Comparison of ENCODE assay signal across 26 cellular contexts in the genomic region with DNA sequence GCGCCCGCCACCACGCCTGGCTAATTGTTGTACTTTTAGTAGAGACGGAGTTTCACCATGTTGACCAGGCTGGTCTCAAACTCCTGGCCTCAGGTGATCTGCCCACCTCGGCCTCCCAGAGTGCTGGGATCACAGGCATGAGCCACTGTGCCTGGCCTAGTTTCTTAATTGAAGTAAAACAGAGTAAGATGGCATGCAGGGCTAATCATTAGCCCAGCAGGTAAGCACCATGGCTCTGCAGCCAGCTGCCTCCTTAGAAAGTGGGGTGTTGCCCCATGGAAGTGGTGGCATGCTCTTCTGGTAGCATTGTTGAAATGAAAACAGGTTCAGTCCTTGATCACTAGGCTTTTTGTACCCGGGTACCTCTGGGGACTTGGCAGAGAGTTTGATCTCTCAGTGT.
"Had no signal": no experiment of that assay in that cellular context is flagged by ENCODE, and none has a peak within 500 bp of the region (broad histone marks: within the 10 kb centered on the region; RNA-seq: fewer than 3 reads in every experiment).

No MANE protein-coding gene starts in this region.

- ATAC-seq: effector memory CD8-positive, alpha-beta T cell; natural killer cell treated with Interleukin-12 subunit alpha and Interleukin-12 subunit beta and Interleukin-15 and Interleukin-18, amount 100 ng/mL, for 72 hours; sciatic nerve; stimulated activated naive B cell treated with anti-CD40 and anti-IgM and Interleukin-4, amounts not matched to agents 10 μg/mL and 1 μg/mL and 100 μg/mL, for 72 hours had no signal

- DNase-seq: colonic mucosa; effector memory CD8-positive, alpha-beta T cell; erythroblast; esophagus squamous epithelium; lower lobe of right lung; mucosa of descending colon; naive B cell; spleen; stimulated activated CD4-positive, alpha-beta T cell treated with anti-CD3 and anti-CD28 coated beads, Interleukin-4, amount 100 ng/mL, for 4 hours; stimulated activated naive B cell treated with anti-CD40 and anti-IgM and Interleukin-4, amounts not matched to agents 10 μg/mL and 1 μg/mL and 100 μg/mL, for 72 hours; upper lobe of left lung; uterus had no signal

- H3K36me3 Mint-ChIP-seq: natural killer cell treated with Interleukin-12 subunit alpha and Interleukin-12 subunit beta and Interleukin-15 and Interleukin-18, amount 100 ng/mL, for 72 hours had no signal

- H3K4me3 Mint-ChIP-seq: central memory CD8-positive, alpha-beta T cell; dendritic cell treated with granulocyte-macrophage colony-stimulating factor and Interleukin-4, amounts not matched to agents 40 ng/mL and 50 ng/mL, for 4 days; effector memory CD8-positive, alpha-beta T cell; mesothelial cell of epicardium; naive B cell; natural killer cell treated with Interleukin-12 subunit alpha and Interleukin-12 subunit beta and Interleukin-15 and Interleukin-18, amount 100 ng/mL, for 72 hours; neural crest cell; stimulated activated naive B cell treated with anti-CD40 and anti-IgM and Interleukin-4, amounts not matched to agents 10 μg/mL and 1 μg/mL and 100 μg/mL, for 72 hours; stimulated activated naive CD8-positive, alpha-beta T cell treated with anti-CD3 and anti-CD28 coated beads, Interleukin-15, Interleukin-2, amounts not matched to agents 100 ng/mL and 50 ng/mL, for 24 hours had no signal

- H3K27ac ChIP-seq: colonic mucosa, esophagus squamous epithelium, lower lobe of right lung, neutrophil, pancreas, spleen, thoracic aorta, tibial nerve, upper lobe of left lung, uterus had no signal

- H3K27me3 Mint-ChIP-seq: central memory CD8-positive, alpha-beta T cell; dendritic cell treated with granulocyte-macrophage colony-stimulating factor and Interleukin-4, amounts not matched to agents 40 ng/mL and 50 ng/mL, for 4 days; effector memory CD8-positive, alpha-beta T cell; naive B cell; natural killer cell treated with Interleukin-12 subunit alpha and Interleukin-12 subunit beta and Interleukin-15 and Interleukin-18, amount 100 ng/mL, for 72 hours; stimulated activated naive B cell treated with anti-CD40 and anti-IgM and Interleukin-4, amounts not matched to agents 10 μg/mL and 1 μg/mL and 100 μg/mL, for 72 hours; stimulated activated naive CD8-positive, alpha-beta T cell treated with anti-CD3 and anti-CD28 coated beads, Interleukin-15, Interleukin-2, amounts not matched to agents 100 ng/mL and 50 ng/mL, for 24 hours had no signal

- H3K4me1 ChIP-seq: colonic mucosa, pancreas, uterus had no signal

- H3K36me3 ChIP-seq: uterus had no signal

- H3K4me1 Mint-ChIP-seq: mesothelial cell of epicardium, neural crest cell had no signal

- H3K27me3 ChIP-seq: colonic mucosa, esophagus squamous epithelium, neutrophil, pancreas, spleen, tibial nerve, upper lobe of left lung, uterus had no signal

- FAIRE-seq: endometrium, frontal cortex, keratinocyte, pancreas had no signal

- H3K27ac Mint-ChIP-seq: dendritic cell treated with granulocyte-macrophage colony-stimulating factor and Interleukin-4, amounts not matched to agents 40 ng/mL and 50 ng/mL, for 4 days; mesothelial cell of epicardium; naive B cell; stimulated activated naive B cell treated with anti-CD40 and anti-IgM and Interleukin-4, amounts not matched to agents 10 μg/mL and 1 μg/mL and 100 μg/mL, for 72 hours had no signal

- H3K9me3 ChIP-seq: colonic mucosa, esophagus squamous epithelium, lower lobe of right lung, mucosa of descending colon, neutrophil, pancreas, spleen, thoracic aorta, tibial nerve, upper lobe of left lung, uterus had no signal

- H3K9me3 Mint-ChIP-seq: central memory CD8-positive, alpha-beta T cell; dendritic cell treated with granulocyte-macrophage colony-stimulating factor and Interleukin-4, amounts not matched to agents 40 ng/mL and 50 ng/mL, for 4 days; effector memory CD8-positive, alpha-beta T cell; mesothelial cell of epicardium; naive B cell; natural killer cell treated with Interleukin-12 subunit alpha and Interleukin-12 subunit beta and Interleukin-15 and Interleukin-18, amount 100 ng/mL, for 72 hours; neural crest cell; stimulated activated naive B cell treated with anti-CD40 and anti-IgM and Interleukin-4, amounts not matched to agents 10 μg/mL and 1 μg/mL and 100 μg/mL, for 72 hours; stimulated activated naive CD8-positive, alpha-beta T cell treated with anti-CD3 and anti-CD28 coated beads, Interleukin-15, Interleukin-2, amounts not matched to agents 100 ng/mL and 50 ng/mL, for 24 hours had no signal

- H3K4me3 ChIP-seq: colonic mucosa, esophagus squamous epithelium, lower lobe of right lung, mucosa of descending colon, pancreas, spleen, thoracic aorta, tibial nerve, upper lobe of left lung, uterus had no signal
